ENCODE assay signal across 14 cellular contexts in genomic region chr18:9433616-9434239, GRCh38. TPM values are rescaled to one million over a fixed set of nuclear protein-coding genes. Genes with fewer than 3 reads are reported as not detected.
DNase-seq lines count a peak whose midpoint lies in the region; ATAC-seq and TF ChIP-seq lines count a peak whose summit lies in the region.
"Had no signal": no experiment of that assay in that cellular context is flagged by ENCODE, and none has a peak within 500 bp of the region (broad histone marks: within the 10 kb centered on the region; RNA-seq: fewer than 3 reads in every experiment).

No MANE protein-coding gene starts in this region.

- no peaks in the 10 kb centered on the region for H3K9me3 Mint-ChIP-seq in activated naive CD8-positive, alpha-beta T cell (ENCODE audit: low read depth)
- H3K9me3 Mint-ChIP-seq in activated naive CD8-positive, alpha-beta T cell treated with anti-CD3 and anti-CD28 coated beads, Interleukin-2, amount 50 U/mL, for 24 hours, result no peaks in the 10 kb centered on the region
- H3K9me3 Mint-ChIP-seq in glutamatergic neuron (ENCODE audit: unreplicated experiment), result peaks cover 4% of the 10 kb centered on the region
- H3K9me3 Mint-ChIP-seq: activated naive CD4-positive, alpha-beta T cell treated with anti-CD3 and anti-CD28 coated beads, Interleukin-2, amount 50 U/mL, for 24 hours had no signal

- H3K36me3 ChIP-seq in thoracic aorta (no peaks in the 10 kb centered on the region), colonic mucosa (no peaks in the 10 kb centered on the region)
- H3K36me3 ChIP-seq: gastrocnemius medialis had no signal

- peak overlapping the region; percentile 35 for H3K4me3 ChIP-seq in thoracic aorta
- no peak overlapping the region for H3K4me3 ChIP-seq in colonic mucosa
- H3K4me3 ChIP-seq: gastrocnemius medialis had no signal

- TF ChIP-seq CTCF in glutamatergic neuron (IDR thresholded peaks at IDR 0.05; ENCODE audit: partially characterized antibody, unreplicated experiment) (no peak), thoracic aorta (IDR thresholded peaks at IDR 0.05) (no peak), colonic mucosa (IDR thresholded peaks at IDR 0.05) (no peak)

- H3K27me3 ChIP-seq in thoracic aorta (replicated peaks; ENCODE audit: insufficient read depth), result no peaks in the 10 kb centered on the region
- no peaks in the 10 kb centered on the region for H3K27me3 ChIP-seq in colonic mucosa
- H3K27me3 ChIP-seq: gastrocnemius medialis had no signal

- intact Hi-C loops in colonic mucosa (cut with DNase I), result no loop called here

- H3K9me3 ChIP-seq in thoracic aorta, result no peaks in the 10 kb centered on the region
- H3K9me3 ChIP-seq in colonic mucosa, result no peaks in the 10 kb centered on the region
- H3K9me3 ChIP-seq: gastrocnemius medialis had no signal

- no peak overlapping the region for H3K9ac ChIP-seq in colonic mucosa (ENCODE audit: low read depth in 2 of 2, low read length in 2 of 2)
- H3K9ac ChIP-seq: KMS-11 had no signal

- H3K27me3 Mint-ChIP-seq in activated naive CD8-positive, alpha-beta T cell, result peaks cover 2% of the 10 kb centered on the region
- no peaks in the 10 kb centered on the region for H3K27me3 Mint-ChIP-seq in activated naive CD8-positive, alpha-beta T cell treated with anti-CD3 and anti-CD28 coated beads, Interleukin-2, amount 50 U/mL, for 24 hours
- no peaks in the 10 kb centered on the region for H3K27me3 Mint-ChIP-seq in glutamatergic neuron (ENCODE audit: unreplicated experiment)
- H3K27me3 Mint-ChIP-seq: activated naive CD4-positive, alpha-beta T cell treated with anti-CD3 and anti-CD28 coated beads, Interleukin-2, amount 50 U/mL, for 24 hours had no signal

- H3K4me1 ChIP-seq in thoracic aorta (ENCODE audit: control insufficient read depth in 1 of 2, low read depth in 2 of 2) (peaks cover 7 to 23% of the 10 kb centered on the region in 2 donors), colonic mucosa (no peaks in the 10 kb centered on the region)
- H3K4me1 ChIP-seq: gastrocnemius medialis had no signal

- no peaks in the 10 kb centered on the region for H3K36me3 Mint-ChIP-seq in activated naive CD8-positive, alpha-beta T cell
- no peaks in the 10 kb centered on the region for H3K36me3 Mint-ChIP-seq in activated naive CD8-positive, alpha-beta T cell treated with anti-CD3 and anti-CD28 coated beads, Interleukin-2, amount 50 U/mL, for 24 hours (ENCODE audit: low read depth)
- peaks cover 5% of the 10 kb centered on the region for H3K36me3 Mint-ChIP-seq in glutamatergic neuron (ENCODE audit: unreplicated experiment)
- H3K36me3 Mint-ChIP-seq: activated naive CD4-positive, alpha-beta T cell treated with anti-CD3 and anti-CD28 coated beads, Interleukin-2, amount 50 U/mL, for 24 hours had no signal

- ATAC-seq in activated naive CD8-positive, alpha-beta T cell treated with anti-CD3 and anti-CD28 coated beads, Interleukin-2, amount 50 U/mL, for 24 hours, result no peak
- ATAC-seq in thoracic aorta (ENCODE audit: insufficient number of reproducible peaks, low FRiP score, low read depth) (no peak), HG02840 (IDR thresholded peaks at IDR 0.05; ENCODE audit: low FRiP score, unreplicated experiment) (no peak)
- ATAC-seq: gastrocnemius medialis had no signal

- peaks cover 4% of the 10 kb centered on the region for H3K4me1 Mint-ChIP-seq in activated naive CD8-positive, alpha-beta T cell (ENCODE audit: low read depth)
- H3K4me1 Mint-ChIP-seq in activated naive CD8-positive, alpha-beta T cell treated with anti-CD3 and anti-CD28 coated beads, Interleukin-2, amount 50 U/mL, for 24 hours, result peaks cover 8% of the 10 kb centered on the region
- peaks cover 13% of the 10 kb centered on the region for H3K4me1 Mint-ChIP-seq in glutamatergic neuron (ENCODE audit: low read depth, unreplicated experiment)

- DNase-seq in activated naive CD8-positive, alpha-beta T cell treated with anti-CD3 and anti-CD28 coated beads, Interleukin-2, amount 50 U/mL, for 24 hours, result no peak
- DNase-seq in NCI-H1694 (lab: John Stamatoyannopoulos, UW), result peak; percentile 33
- peak; percentile 56 for DNase-seq in glutamatergic neuron
- no peak for DNase-seq in thoracic aorta (ENCODE audit: low spot score)
- DNase-seq in colonic mucosa, result no peak
- DNase-seq in ecto neural progenitor cell (ENCODE audit: low spot score), result no peak
- DNase-seq: dermis blood vessel endothelial cell, gastrocnemius medialis, NCI-H748 treated with DMSO at 0.1 percent for 48 hours, small intestine had no signal

- H3K27ac Mint-ChIP-seq in activated naive CD8-positive, alpha-beta T cell, result no peak overlapping the region
- no peak overlapping the region for H3K27ac Mint-ChIP-seq in activated naive CD8-positive, alpha-beta T cell treated with anti-CD3 and anti-CD28 coated beads, Interleukin-2, amount 50 U/mL, for 24 hours
- peak overlapping the region; percentile 96 for H3K27ac Mint-ChIP-seq in glutamatergic neuron (ENCODE audit: unreplicated experiment)
- H3K27ac Mint-ChIP-seq: activated naive CD4-positive, alpha-beta T cell treated with anti-CD3 and anti-CD28 coated beads, Interleukin-2, amount 50 U/mL, for 24 hours had no signal

- H3K4me3 Mint-ChIP-seq in activated naive CD8-positive, alpha-beta T cell, result peak overlapping the region; percentile 24
- no peak overlapping the region for H3K4me3 Mint-ChIP-seq in activated naive CD8-positive, alpha-beta T cell treated with anti-CD3 and anti-CD28 coated beads, Interleukin-2, amount 50 U/mL, for 24 hours
- H3K4me3 Mint-ChIP-seq in glutamatergic neuron (ENCODE audit: unreplicated experiment), result peak overlapping the region; percentile 52
- H3K4me3 Mint-ChIP-seq: activated naive CD4-positive, alpha-beta T cell treated with anti-CD3 and anti-CD28 coated beads, Interleukin-2, amount 50 U/mL, for 24 hours had no signal

- H3K27ac ChIP-seq in thoracic aorta (no peak overlapping the region), colonic mucosa (no peak overlapping the region)
- H3K27ac ChIP-seq: gastrocnemius medialis, KMS-11 had no signal

RNA-seq across cellular contexts. Expression of gene RALBP1, which starts 41.6 kb away (rescaled TPM):
- 38.1 TPM for total RNA-seq in glutamatergic neuron (ENCODE audit: unreplicated experiment)
- total RNA-seq in thoracic aorta, result 10 to 100 TPM; 47.1 to 54.2 TPM
- total RNA-seq in colonic mucosa, result 10 to 100 TPM; 59.1 to 64.9 TPM

Comparison
In these comparisons a context has a peak if more than half of its experiments do, and no peak if none do; other contexts are left out.
1. DNase-seq: peak in NCI-H1694 (single experiment) and glutamatergic neuron (single experiment); none in activated naive CD8-positive, alpha-beta T cell treated with anti-CD3 and anti-CD28 coated beads, Interleukin-2, amount 50 U/mL, for 24 hours (single experiment), thoracic aorta (single experiment), colonic mucosa (single experiment) and ecto neural progenitor cell (single experiment).